ENCODE assay signal across 1 cellular context in genomic region chr11:9664276-9665171, GRCh38.
TF ChIP-seq lines count a peak whose summit lies in the region.

No MANE protein-coding gene starts in this region.

TF ChIP-seq in HepG2, 621 proteins besides CTCF, POLR2A, EP300 and RAD21 (continued from another document and continues in another):
- TF ChIP-seq, protein P1, sequence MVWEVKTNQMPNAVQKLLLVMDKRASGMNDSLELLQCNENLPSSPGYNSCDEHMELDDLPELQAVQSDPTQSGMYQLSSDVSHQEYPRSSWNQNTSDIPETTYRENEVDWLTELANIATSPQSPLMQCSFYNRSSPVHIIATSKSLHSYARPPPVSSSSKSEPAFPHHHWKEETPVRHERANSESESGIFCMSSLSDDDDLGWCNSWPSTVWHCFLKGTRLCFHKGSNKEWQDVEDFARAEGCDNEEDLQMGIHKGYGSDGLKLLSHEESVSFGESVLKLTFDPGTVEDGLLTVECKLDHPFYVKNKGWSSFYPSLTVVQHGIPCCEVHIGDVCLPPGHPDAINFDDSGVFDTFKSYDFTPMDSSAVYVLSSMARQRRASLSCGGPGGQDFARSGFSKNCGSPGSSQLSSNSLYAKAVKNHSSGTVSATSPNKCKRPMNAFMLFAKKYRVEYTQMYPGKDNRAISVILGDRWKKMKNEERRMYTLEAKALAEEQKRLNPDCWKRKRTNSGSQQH (CRISPR knock-in tag; IDR thresholded peaks at IDR 0.05; ENCODE audit: low read depth), result no peak
- TF ChIP-seq TIGD3 (CRISPR knock-in tag; IDR thresholded peaks at IDR 0.05; ENCODE audit: borderline replicate concordance) (no peak), ZMYM3 (CRISPR knock-in tag; IDR thresholded peaks at IDR 0.05) (peak; percentile 30), SAP130 (CRISPR knock-in tag; IDR thresholded peaks at IDR 0.05; ENCODE audit: low read depth) (no peak), ZFY (CRISPR knock-in tag; IDR thresholded peaks at IDR 0.05) (peak; percentile 68), XRCC5 (optimal IDR thresholded peaks at IDR 0.05; ENCODE audit: low read length) (peak; percentile 39), KLF12 (CRISPR knock-in tag; IDR thresholded peaks at IDR 0.05; ENCODE audit: borderline replicate concordance) (0 out of 2 replicates have a peak, but pooled peaks have one; percentile 11), ZNF547 (CRISPR knock-in tag; IDR thresholded peaks at IDR 0.05) (no peak), ZNF513 (CRISPR knock-in tag; conservative IDR thresholded peaks at IDR 0.05) (no peak), SIN3A (IDR thresholded peaks at IDR 0.05; ENCODE audit: borderline replicate concordance, low read depth, low read length) (0 out of 2 replicates have a peak, but pooled peaks have one; percentile 3), HES4 (CRISPR knock-in tag; IDR thresholded peaks at IDR 0.05; ENCODE audit: borderline replicate concordance) (no peak), ATF7-NPFF (CRISPR knock-in tag; IDR thresholded peaks at IDR 0.05; ENCODE audit: low read depth) (no peak), ZNF572 (CRISPR knock-in tag; IDR thresholded peaks at IDR 0.05) (0 out of 2 replicates have a peak, but pooled peaks have one; percentile 59), IRX3 (CRISPR knock-in tag; IDR thresholded peaks at IDR 0.05; ENCODE audit: borderline replicate concordance, low read depth) (no peak), ZMYM2 (CRISPR knock-in tag; IDR thresholded peaks at IDR 0.05) (no peak), ZSCAN30 (CRISPR knock-in tag; IDR thresholded peaks at IDR 0.05) (0 out of 2 replicates have a peak, but pooled peaks have one; percentile 38), ZNF761 (CRISPR knock-in tag; conservative IDR thresholded peaks at IDR 0.05) (0 out of 2 replicates have a peak, but pooled peaks have one; percentile 17), ZNF230 (CRISPR knock-in tag; IDR thresholded peaks at IDR 0.05) (no peak), HNF4A (CRISPR knock-in tag; IDR thresholded peaks at IDR 0.05) (no peak), EHMT2 (IDR thresholded peaks at IDR 0.05; ENCODE audit: borderline replicate concordance, low read depth, low read length) (no peak), ZNF264 (CRISPR knock-in tag; IDR thresholded peaks at IDR 0.05) (no peak), ZNF687 (CRISPR knock-in tag; IDR thresholded peaks at IDR 0.05) (peak; percentile 65), ZFP90 (CRISPR knock-in tag; IDR thresholded peaks at IDR 0.05; ENCODE audit: borderline replicate concordance) (peak; percentile 29; the same call in 1 of the 2 replicates), YEATS2 (CRISPR knock-in tag; IDR thresholded peaks at IDR 0.05; ENCODE audit: borderline replicate concordance) (0 out of 2 replicates have a peak, but pooled peaks have one; percentile 6), KAT8 (CRISPR knock-in tag; IDR thresholded peaks at IDR 0.05) (no peak), ZNF296 (CRISPR knock-in tag; conservative IDR thresholded peaks at IDR 0.05) (0 out of 2 replicates have a peak, but pooled peaks have one; percentile 42), CBX5 (CRISPR knock-in tag; IDR thresholded peaks at IDR 0.05; ENCODE audit: borderline replicate concordance) (no peak), PHF20 (CRISPR knock-in tag; IDR thresholded peaks at IDR 0.05) (0 out of 2 replicates have a peak, but pooled peaks have one; percentile 45), HNRNPL (IDR thresholded peaks at IDR 0.05; ENCODE audit: low read depth, low read length) (0 out of 2 replicates have a peak, but pooled peaks have one; percentile 25), MEF2D (CRISPR knock-in tag; IDR thresholded peaks at IDR 0.05) (no peak), ZSCAN12 (CRISPR knock-in tag; IDR thresholded peaks at IDR 0.05) (0 out of 2 replicates have a peak, but pooled peaks have one; percentile 60), CSRNP1 (CRISPR knock-in tag; IDR thresholded peaks at IDR 0.05) (0 out of 2 replicates have a peak, but pooled peaks have one; percentile 28), NBN (conservative IDR thresholded peaks at IDR 0.05) (no peak), NR2F2 (IDR thresholded peaks at IDR 0.05; ENCODE audit: borderline replicate concordance, low read depth) (no peak), SRY (CRISPR knock-in tag; IDR thresholded peaks at IDR 0.05) (0 out of 2 replicates have a peak, but pooled peaks have one; percentile 25), ZBTB7B (CRISPR knock-in tag; IDR thresholded peaks at IDR 0.05) (0 out of 2 replicates have a peak, but pooled peaks have one; percentile 12), ZSCAN29 (CRISPR knock-in tag; conservative IDR thresholded peaks at IDR 0.05) (no peak), NFIB (CRISPR knock-in tag; IDR thresholded peaks at IDR 0.05; ENCODE audit: borderline replicate concordance) (no peak), RFX1 (IDR thresholded peaks at IDR 0.05) (no peak), ZNF18 (CRISPR knock-in tag; IDR thresholded peaks at IDR 0.05; ENCODE audit: insufficient replicate concordance) (no peak), MYC (CRISPR knock-in tag; IDR thresholded peaks at IDR 0.05; ENCODE audit: borderline replicate concordance) (peak; percentile 15; the same call in 1 of the 2 replicates)
- TF ChIP-seq, protein P2, sequence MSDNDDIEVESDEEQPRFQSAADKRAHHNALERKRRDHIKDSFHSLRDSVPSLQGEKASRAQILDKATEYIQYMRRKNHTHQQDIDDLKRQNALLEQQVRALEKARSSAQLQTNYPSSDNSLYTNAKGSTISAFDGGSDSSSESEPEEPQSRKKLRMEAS (IDR thresholded peaks at IDR 0.05), result 0 out of 2 replicates have a peak, but pooled peaks have one; percentile 2
- TF ChIP-seq, protein P3, sequence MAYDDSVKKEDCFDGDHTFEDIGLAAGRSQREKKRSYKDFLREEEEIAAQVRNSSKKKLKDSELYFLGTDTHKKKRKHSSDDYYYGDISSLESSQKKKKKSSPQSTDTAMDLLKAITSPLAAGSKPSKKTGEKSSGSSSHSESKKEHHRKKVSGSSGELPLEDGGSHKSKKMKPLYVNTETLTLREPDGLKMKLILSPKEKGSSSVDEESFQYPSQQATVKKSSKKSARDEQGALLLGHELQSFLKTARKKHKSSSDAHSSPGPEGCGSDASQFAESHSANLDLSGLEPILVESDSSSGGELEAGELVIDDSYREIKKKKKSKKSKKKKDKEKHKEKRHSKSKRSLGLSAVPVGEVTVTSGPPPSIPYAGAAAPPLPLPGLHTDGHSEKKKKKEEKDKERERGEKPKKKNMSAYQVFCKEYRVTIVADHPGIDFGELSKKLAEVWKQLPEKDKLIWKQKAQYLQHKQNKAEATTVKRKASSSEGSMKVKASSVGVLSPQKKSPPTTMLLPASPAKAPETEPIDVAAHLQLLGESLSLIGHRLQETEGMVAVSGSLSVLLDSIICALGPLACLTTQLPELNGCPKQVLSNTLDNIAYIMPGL (CRISPR knock-in tag; IDR thresholded peaks at IDR 0.05; ENCODE audit: borderline replicate concordance in 1 of 2, low read depth in 1 of 2), result no peak; a peak in 1 of 4 replicates
- TF ChIP-seq, protein P4, sequence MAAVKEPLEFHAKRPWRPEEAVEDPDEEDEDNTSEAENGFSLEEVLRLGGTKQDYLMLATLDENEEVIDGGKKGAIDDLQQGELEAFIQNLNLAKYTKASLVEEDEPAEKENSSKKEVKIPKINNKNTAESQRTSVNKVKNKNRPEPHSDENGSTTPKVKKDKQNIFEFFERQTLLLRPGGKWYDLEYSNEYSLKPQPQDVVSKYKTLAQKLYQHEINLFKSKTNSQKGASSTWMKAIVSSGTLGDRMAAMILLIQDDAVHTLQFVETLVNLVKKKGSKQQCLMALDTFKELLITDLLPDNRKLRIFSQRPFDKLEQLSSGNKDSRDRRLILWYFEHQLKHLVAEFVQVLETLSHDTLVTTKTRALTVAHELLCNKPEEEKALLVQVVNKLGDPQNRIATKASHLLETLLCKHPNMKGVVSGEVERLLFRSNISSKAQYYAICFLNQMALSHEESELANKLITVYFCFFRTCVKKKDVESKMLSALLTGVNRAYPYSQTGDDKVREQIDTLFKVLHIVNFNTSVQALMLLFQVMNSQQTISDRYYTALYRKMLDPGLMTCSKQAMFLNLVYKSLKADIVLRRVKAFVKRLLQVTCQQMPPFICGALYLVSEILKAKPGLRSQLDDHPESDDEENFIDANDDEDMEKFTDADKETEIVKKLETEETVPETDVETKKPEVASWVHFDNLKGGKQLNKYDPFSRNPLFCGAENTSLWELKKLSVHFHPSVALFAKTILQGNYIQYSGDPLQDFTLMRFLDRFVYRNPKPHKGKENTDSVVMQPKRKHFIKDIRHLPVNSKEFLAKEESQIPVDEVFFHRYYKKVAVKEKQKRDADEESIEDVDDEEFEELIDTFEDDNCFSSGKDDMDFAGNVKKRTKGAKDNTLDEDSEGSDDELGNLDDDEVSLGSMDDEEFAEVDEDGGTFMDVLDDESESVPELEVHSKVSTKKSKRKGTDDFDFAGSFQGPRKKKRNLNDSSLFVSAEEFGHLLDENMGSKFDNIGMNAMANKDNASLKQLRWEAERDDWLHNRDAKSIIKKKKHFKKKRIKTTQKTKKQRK (IDR thresholded peaks at IDR 0.05; ENCODE audit: low read length), result no peak
- TF ChIP-seq, protein P5, sequence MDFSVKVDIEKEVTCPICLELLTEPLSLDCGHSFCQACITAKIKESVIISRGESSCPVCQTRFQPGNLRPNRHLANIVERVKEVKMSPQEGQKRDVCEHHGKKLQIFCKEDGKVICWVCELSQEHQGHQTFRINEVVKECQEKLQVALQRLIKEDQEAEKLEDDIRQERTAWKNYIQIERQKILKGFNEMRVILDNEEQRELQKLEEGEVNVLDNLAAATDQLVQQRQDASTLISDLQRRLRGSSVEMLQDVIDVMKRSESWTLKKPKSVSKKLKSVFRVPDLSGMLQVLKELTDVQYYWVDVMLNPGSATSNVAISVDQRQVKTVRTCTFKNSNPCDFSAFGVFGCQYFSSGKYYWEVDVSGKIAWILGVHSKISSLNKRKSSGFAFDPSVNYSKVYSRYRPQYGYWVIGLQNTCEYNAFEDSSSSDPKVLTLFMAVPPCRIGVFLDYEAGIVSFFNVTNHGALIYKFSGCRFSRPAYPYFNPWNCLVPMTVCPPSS (IDR thresholded peaks at IDR 0.05), result no peak
